8 cellular contexts compared by ENCODE assay signal in genomic region chr1:19483261-19483660, GRCh38. TPM values are rescaled to one million over a fixed set of nuclear protein-coding genes. Genes with fewer than 3 reads are reported as not detected.
DNase-seq lines count a peak whose midpoint lies in the region; ATAC-seq and TF ChIP-seq lines count a peak whose summit lies in the region.

No MANE protein-coding gene starts in this region.

- peak overlapping the region; percentile 90 to 98 for H3K27ac Mint-ChIP-seq in activated naive CD4-positive, alpha-beta T cell treated with anti-CD3 and anti-CD28 coated beads, Interleukin-2, amount 50 U/mL, for 72 hours
- H3K27ac Mint-ChIP-seq in memory B cell, result peak overlapping the region; percentile 97

- no peaks in the 10 kb centered on the region for H3K9me3 Mint-ChIP-seq in activated naive CD4-positive, alpha-beta T cell treated with anti-CD3 and anti-CD28 coated beads, Interleukin-2, amount 50 U/mL, for 72 hours
- no peaks in the 10 kb centered on the region for H3K9me3 Mint-ChIP-seq in memory B cell

- H3K27me3 Mint-ChIP-seq in memory B cell, result no peaks in the 10 kb centered on the region

- H3K27me3 ChIP-seq in heart right ventricle (no peaks in the 10 kb centered on the region), upper lobe of left lung (no peaks in the 10 kb centered on the region), WERI-Rb-1 (ENCODE audit: insufficient read depth, low read depth, severe bottlenecking) (no peaks in the 10 kb centered on the region)

- H3K4me1 ChIP-seq in heart right ventricle (peaks cover 45 to 85% (median 84%) of the 10 kb centered on the region in 9 donors), upper lobe of left lung (peaks cover 77 to 87% (median 81%) of the 10 kb centered on the region in 4 donors)

- H3K27ac ChIP-seq in heart right ventricle, result peak overlapping the region in 8 of 10 donors; percentile 94 to 100 (median 100)
- H3K27ac ChIP-seq in upper lobe of left lung, result peak overlapping the region in 3 of 4 donors; percentile 97 to 99 (median 98)
- H3K27ac ChIP-seq in WERI-Rb-1, result no peak overlapping the region

- TF ChIP-seq POLR2A in upper lobe of left lung (IDR thresholded peaks at IDR 0.05), result peak in 1 of 4 donors; percentile 34

- DNase-seq in heart right ventricle (no peak), left ventricle myocardium superior (no peak), memory B cell (ENCODE audit: low spot score in 2 of 2) (no peak), upper lobe of left lung (no peak), NCI-H187 (lab: John Stamatoyannopoulos, UW) (no peak), superior temporal gyrus (ENCODE audit: extremely low spot score) (no peak), WERI-Rb-1 (no peak)
- DNase-seq in activated naive CD4-positive, alpha-beta T cell treated with anti-CD3 and anti-CD28 coated beads, Interleukin-2, amount 50 U/mL, for 72 hours (ENCODE audit: low spot score in 2 of 2), result peak in 1 of 2 donors; percentile 73

- no peak for ATAC-seq in heart right ventricle
- no peak for ATAC-seq in left ventricle myocardium superior
- peak in 1 of 2 donors; percentile 62 for ATAC-seq in activated naive CD4-positive, alpha-beta T cell treated with anti-CD3 and anti-CD28 coated beads, Interleukin-2, amount 50 U/mL, for 72 hours
- ATAC-seq in memory B cell (ENCODE audit: low read depth), result no peak
- ATAC-seq in upper lobe of left lung (ENCODE audit: low FRiP score in 2 of 2), result no peak

- TF ChIP-seq CTCF in heart right ventricle (IDR thresholded peaks at IDR 0.05) (no peak), upper lobe of left lung (IDR thresholded peaks at IDR 0.05) (no peak), WERI-Rb-1 (IDR thresholded peaks at IDR 0.05; ENCODE audit: low read depth, low read length) (no peak)

- H3K36me3 Mint-ChIP-seq in activated naive CD4-positive, alpha-beta T cell treated with anti-CD3 and anti-CD28 coated beads, Interleukin-2, amount 50 U/mL, for 72 hours, result peaks cover 14 to 28% of the 10 kb centered on the region in 2 donors
- H3K36me3 Mint-ChIP-seq in memory B cell, result peaks cover 6% of the 10 kb centered on the region

- H3K36me3 ChIP-seq in heart right ventricle, result peaks cover 0 to 48% (median 0%) of the 10 kb centered on the region in 9 donors
- peaks cover 0 to 15% (median 2%) of the 10 kb centered on the region in 4 donors for H3K36me3 ChIP-seq in upper lobe of left lung
- H3K36me3 ChIP-seq in WERI-Rb-1, result peaks cover 36% of the 10 kb centered on the region

- H3K4me3 ChIP-seq in heart right ventricle, result peak overlapping the region in 9 of 10 donors; percentile 79 to 100 (median 100)
- H3K4me3 ChIP-seq in upper lobe of left lung, result peak overlapping the region in 2 of 4 donors; percentile 94 to 98
- no peak overlapping the region for H3K4me3 ChIP-seq in WERI-Rb-1 (ENCODE audit: low read depth, low read length)

- peaks cover 67% of the 10 kb centered on the region for H3K4me1 Mint-ChIP-seq in memory B cell

- peak overlapping the region; percentile 97 for H3K4me3 Mint-ChIP-seq in memory B cell

- no peaks in the 10 kb centered on the region for H3K9me3 ChIP-seq in heart right ventricle
- no peaks in the 10 kb centered on the region for H3K9me3 ChIP-seq in upper lobe of left lung
- no peaks in the 10 kb centered on the region for H3K9me3 ChIP-seq in WERI-Rb-1 (ENCODE audit: severe bottlenecking)

- WGBS in heart right ventricle, 2 donors, result 52 to 56% methylated on average over 3 of the region's 3 CpGs
- WGBS in upper lobe of left lung, 2 donors, result 51 to 56% methylated on average over 3 of the region's 3 CpGs

- no peak for TF ChIP-seq EP300 in upper lobe of left lung (IDR thresholded peaks at IDR 0.05)

- intact Hi-C loops in heart right ventricle (cut with DNase I) (loop anchor here in 8 of 10 donors (5.0 to 10.0 kb wide), 10 partner anchors 36 to 172 kb away; partner anchors contain the start of gene NBL1 (in 3 of the 8)), left ventricle myocardium superior (cut with micrococcal nuclease) (loop anchor here (10.0 kb wide), 1 partner anchor 48 kb away; no protein-coding TSS in a partner anchor)

RNA-seq across cellular contexts. Expression of gene CAPZB, which starts 2.1 kb away (rescaled TPM):
- total RNA-seq in heart right ventricle, result 100 to 1,000 TPM; 207 to 307 (median 228) TPM
- 100 to 1,000 TPM; 158 to 236 TPM for polyA plus RNA-seq in heart right ventricle
- total RNA-seq in left ventricle myocardium superior, result 252 TPM
- total RNA-seq in activated naive CD4-positive, alpha-beta T cell treated with anti-CD3 and anti-CD28 coated beads, Interleukin-2, amount 50 U/mL, for 72 hours, result 100 to 1,000 TPM; 404 to 419 TPM
- 100 to 1,000 TPM in 5 of 6 donors, 10 to 100 TPM in 1; 96.4 to 303 (median 144) TPM for total RNA-seq in upper lobe of left lung
